Comparison of ENCODE assay signal across 18 cellular contexts in the genomic region with DNA sequence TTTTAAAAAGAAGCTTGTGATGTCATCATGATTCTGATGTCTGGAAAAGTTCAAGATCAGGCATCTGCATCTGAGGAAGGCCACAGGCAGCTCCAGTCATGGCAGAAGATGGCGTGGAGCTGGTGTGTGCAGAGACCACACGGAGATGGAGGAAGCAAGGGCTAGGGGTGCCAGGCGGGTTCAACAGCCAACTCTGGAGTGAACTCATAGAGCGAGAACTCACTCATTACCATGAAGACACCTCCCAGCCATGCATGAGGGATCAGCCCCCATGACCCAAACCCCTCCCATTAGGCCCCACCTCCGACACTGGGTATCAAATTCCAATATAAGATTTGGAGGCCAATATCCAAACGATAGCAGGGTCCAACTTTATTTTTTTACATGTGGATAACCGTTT.
DNase-seq lines count a peak whose midpoint lies in the region; ATAC-seq and TF ChIP-seq lines count a peak whose summit lies in the region.
"Had no signal": no experiment of that assay in that cellular context is flagged by ENCODE, and none has a peak within 500 bp of the region (broad histone marks: within the 10 kb centered on the region; RNA-seq: fewer than 3 reads in every experiment).

No MANE protein-coding gene starts in this region.

- intact Hi-C loops in heart left ventricle (cut with DNase I): no loop called here
- intact Hi-C loops in esophagus muscularis mucosa (cut with DNase I): no loop called here
- intact Hi-C loops in testis (cut with DNase I; ENCODE audit: low total_unique reads): no loop called here

- H4K20me1 ChIP-seq in osteoblast (ENCODE audit: insufficient read depth, low read length): no peaks in the 10 kb centered on the region

- TF ChIP-seq CTCF in right atrium auricular region (IDR thresholded peaks at IDR 0.05): no peak
- no peak for TF ChIP-seq CTCF in heart left ventricle (IDR thresholded peaks at IDR 0.05)
- TF ChIP-seq CTCF in esophagus muscularis mucosa (IDR thresholded peaks at IDR 0.05): no peak
- no peak for TF ChIP-seq CTCF in osteoblast (IDR thresholded peaks at IDR 0.05; ENCODE audit: extremely low read depth, low read depth, low read length)
- no peak for TF ChIP-seq CTCF in testis (IDR thresholded peaks at IDR 0.05)

- no peak for TF ChIP-seq EP300 in esophagus muscularis mucosa (IDR thresholded peaks at IDR 0.05)

- H3K9me3 ChIP-seq in right atrium auricular region (no peaks in the 10 kb centered on the region), heart left ventricle (peaks cover 0 to 22% (median 8%) of the 10 kb centered on the region in 12 donors), esophagus muscularis mucosa (peaks cover 0 to 14% (median 11%) of the 10 kb centered on the region in 4 donors), osteoblast (ENCODE audit: low read depth, low read length) (no peaks in the 10 kb centered on the region), testis (no peaks in the 10 kb centered on the region)

- 75 to 81% (median 79%) methylated on average over 7 of the region's 7 CpGs for WGBS in heart left ventricle, 4 donors
- WGBS in esophagus muscularis mucosa: 83% methylated on average over 7 of the region's 7 CpGs
- 83 to 89% methylated on average over 7 of the region's 7 CpGs for WGBS in testis, 2 donors

- H3K27ac ChIP-seq in right atrium auricular region (no peak overlapping the region), heart left ventricle (no peak overlapping the region), esophagus muscularis mucosa (replicated peaks in 1 of 4) (no peak overlapping the region), osteoblast (ENCODE audit: low read depth, low read length) (no peak overlapping the region), testis (no peak overlapping the region)

- H3K4me3 ChIP-seq in right atrium auricular region: no peak overlapping the region
- H3K4me3 ChIP-seq in heart left ventricle: no peak overlapping the region
- H3K4me3 ChIP-seq in esophagus muscularis mucosa: no peak overlapping the region
- H3K4me3 ChIP-seq in osteoblast (ENCODE audit: insufficient read depth, low read length): no peak overlapping the region
- H3K4me3 ChIP-seq in testis: no peak overlapping the region
- H3K4me3 ChIP-seq: GM23338 had no signal

- H3K4me1 ChIP-seq in right atrium auricular region: peaks cover 0 to 5% of the 10 kb centered on the region in 2 donors
- peaks cover 0 to 9% (median 0%) of the 10 kb centered on the region in 12 donors for H3K4me1 ChIP-seq in heart left ventricle
- peaks cover 0 to 15% (median 2%) of the 10 kb centered on the region in 4 donors for H3K4me1 ChIP-seq in esophagus muscularis mucosa
- H3K4me1 ChIP-seq in osteoblast (ENCODE audit: insufficient read depth, low read length): peaks cover 15% of the 10 kb centered on the region
- H3K4me1 ChIP-seq in testis: no peaks in the 10 kb centered on the region

- H3K79me2 ChIP-seq in osteoblast (ENCODE audit: insufficient read depth, low read length): no peaks in the 10 kb centered on the region

- no peak for TF ChIP-seq POLR2A in heart left ventricle (IDR thresholded peaks at IDR 0.05)
- no peak for TF ChIP-seq POLR2A in esophagus muscularis mucosa (IDR thresholded peaks at IDR 0.05; ENCODE audit: low read depth)
- TF ChIP-seq POLR2A in testis (IDR thresholded peaks at IDR 0.05): no peak

- ATAC-seq in heart left ventricle: no peak
- ATAC-seq: GM23338, HCT116 had no signal

- H3K27me3 ChIP-seq in right atrium auricular region (no peaks in the 10 kb centered on the region), heart left ventricle (peaks cover 0 to 42% (median 9%) of the 10 kb centered on the region in 9 donors), esophagus muscularis mucosa (peaks cover 0 to 55% (median 0%) of the 10 kb centered on the region in 4 donors), osteoblast (ENCODE audit: insufficient read depth, low read length) (peaks cover 21% of the 10 kb centered on the region), testis (no peaks in the 10 kb centered on the region)

- H3K36me3 ChIP-seq in right atrium auricular region: no peaks in the 10 kb centered on the region
- no peaks in the 10 kb centered on the region for H3K36me3 ChIP-seq in heart left ventricle
- no peaks in the 10 kb centered on the region for H3K36me3 ChIP-seq in esophagus muscularis mucosa
- H3K36me3 ChIP-seq in osteoblast (ENCODE audit: insufficient read depth, low read length): no peaks in the 10 kb centered on the region
- no peaks in the 10 kb centered on the region for H3K36me3 ChIP-seq in testis (ENCODE audit: low read depth, missing control alignments)

- DNase-seq in right atrium auricular region (ENCODE audit: low spot score): peak; percentile 42
- no peak for DNase-seq in heart left ventricle
- DNase-seq in esophagus muscularis mucosa (ENCODE audit: extremely low spot score): peak; percentile 86
- DNase-seq in osteoblast (ENCODE audit: insufficient read length, low spot score, missing footprints): peak; percentile 47
- DNase-seq in testis: peak; percentile 4
- no peak for DNase-seq in NCI-H2196 (lab: John Stamatoyannopoulos, UW; ENCODE audit: unreplicated experiment)
- DNase-seq in GM19238 (ENCODE audit: insufficient read length, low spot score): no peak
- DNase-seq in GM19240 (ENCODE audit: insufficient read length, low spot score): no peak
- DNase-seq: C1 segment of cervical spinal cord; Calu3; CD4-positive, alpha-beta memory T cell; COR-L47; DMS53; DMS79 treated with DMSO at 0.1 percent for 48 hours; GF-D8; H9 had no signal

- no peak overlapping the region for H3K4me2 ChIP-seq in osteoblast (ENCODE audit: insufficient read depth, low read length)
- H3K4me2 ChIP-seq: GM23338 had no signal

- H2AFZ ChIP-seq in osteoblast (ENCODE audit: low read length): no peak overlapping the region
- H2AFZ ChIP-seq: GM23338 had no signal

Comparison
In these comparisons a context has a peak if more than half of its experiments do, and no peak if none do; other contexts are left out.
1. DNase-seq: peak in right atrium auricular region (single experiment), esophagus muscularis mucosa (single experiment), osteoblast (single experiment) and testis (single experiment); none in heart left ventricle (0 of 5), NCI-H2196 (single experiment), GM19238 (single experiment) and GM19240 (single experiment).